ENCODE assay signal across 8 cellular contexts in genomic region chr13:18211752-18212560, GRCh38.
A peak's percentile ranks its signal among the peaks of the same experiment; 100 is the strongest.
DNase-seq lines count a peak whose midpoint lies in the region; ATAC-seq and TF ChIP-seq lines count a peak whose summit lies in the region.
"Not testable (repeated sequence)": the region's sequence is repeated elsewhere in the genome, so short reads cannot be mapped to it uniquely, and the experiment has no call there.

No MANE protein-coding gene starts in this region.

- in situ Hi-C loops in IMR-90 (cut with MboI; ENCODE audit: low sequenced_read_pairs), result not testable (repeated sequence)

- H2BK15ac ChIP-seq in IMR-90 (ENCODE audit: low read depth, low read length), result not testable (repeated sequence)

- H3K27me3 Mint-ChIP-seq in activated CD8-positive, alpha-beta memory T cell treated with anti-CD3 and anti-CD28 coated beads, Interleukin-2, amount 10 ng/mL, durations not matched to agents 7 days and 5 days, result not testable (repeated sequence)

- not testable (repeated sequence) for H3K27ac Mint-ChIP-seq in activated CD8-positive, alpha-beta memory T cell treated with anti-CD3 and anti-CD28 coated beads, Interleukin-2, amount 10 ng/mL, durations not matched to agents 7 days and 5 days; stimulated activated effector memory CD8-positive, alpha-beta T cell treated with anti-CD3 and anti-CD28 coated beads, Interleukin-12 subunit alpha, Interleukin-12 subunit beta, amount 100 ng/mL, for 72 hours

- not testable (repeated sequence) for H2BK20ac ChIP-seq in IMR-90 (ENCODE audit: low read depth, low read length)

- H3K27me3 ChIP-seq in IMR-90 (ENCODE audit: control insufficient read depth, insufficient read depth, low read length), result not testable (repeated sequence)

- BruUV-seq in IMR-90 (replicated peaks; lab: Mats Ljungman, UMichigan), result not testable (repeated sequence)

- not testable (repeated sequence) for H4K91ac ChIP-seq in IMR-90 (ENCODE audit: insufficient read depth, low read depth, low read length)

- POLR2A ChIA-PET in IMR-90 (lab: Charles Lee; ENCODE audit: unreplicated experiment), result not testable (repeated sequence)

- 71% methylated on average over 1 of the region's 5 CpGs; no CpG with 5 or more reads in 1 of the 2 experiments for WGBS in IMR-90 (ENCODE audit: extremely low coverage in 2 of 2, insufficient read length in 1 of 2), 2 experiments

- not testable (repeated sequence) for H2BK120ac ChIP-seq in IMR-90 (ENCODE audit: low read depth, low read length)

- not testable (repeated sequence) for H2AK5ac ChIP-seq in IMR-90 (ENCODE audit: low read depth, low read length)

- not testable (repeated sequence) for H3K56ac ChIP-seq in IMR-90 (ENCODE audit: extremely low read depth, insufficient read depth, low read length)

- not testable (repeated sequence) for H4K5ac ChIP-seq in IMR-90 (ENCODE audit: low read depth, low read length)

- H3K14ac ChIP-seq in IMR-90 (replicated peaks; ENCODE audit: low read depth, low read length), result not testable (repeated sequence)

- DNase-seq in EL (peak; percentile 0), IMR-90 (peak; percentile 1), fibroblast of peridontal ligament (ENCODE audit: extremely low read depth) (peak; percentile 32), mesenteric fat pad (ENCODE audit: low spot score) (peak; percentile 99)
- not testable (repeated sequence) for DNase-seq in activated CD8-positive, alpha-beta memory T cell treated with anti-CD3 and anti-CD28 coated beads, Interleukin-2, amount 10 ng/mL, durations not matched to agents 7 days and 5 days; stimulated activated effector memory CD8-positive, alpha-beta T cell treated with anti-CD3 and anti-CD28 coated beads, Interleukin-12 subunit alpha, Interleukin-12 subunit beta, amount 100 ng/mL, for 72 hours (ENCODE audit: low spot score in 2 of 2)

- not testable (repeated sequence) for H3K18ac ChIP-seq in IMR-90 (ENCODE audit: low read depth, low read length)

- H2BK5ac ChIP-seq in IMR-90 (ENCODE audit: low read depth, low read length, poor library complexity, severe bottlenecking), result not testable (repeated sequence)

- not testable (repeated sequence) for H3K27ac ChIP-seq in IMR-90 (ENCODE audit: insufficient read depth, low read length)

- TF ChIP-seq CTCF in IMR-90 (conservative IDR thresholded peaks at IDR 0.05; ENCODE audit: low read depth, low read length), result not testable (repeated sequence)

- H3K9me3 Mint-ChIP-seq in activated CD8-positive, alpha-beta memory T cell treated with anti-CD3 and anti-CD28 coated beads, Interleukin-2, amount 10 ng/mL, durations not matched to agents 7 days and 5 days (ENCODE audit: low read depth); stimulated activated effector memory CD8-positive, alpha-beta T cell treated with anti-CD3 and anti-CD28 coated beads, Interleukin-12 subunit alpha, Interleukin-12 subunit beta, amount 100 ng/mL, for 72 hours: not testable (repeated sequence)

- H2AK9ac ChIP-seq in IMR-90 (replicated peaks; ENCODE audit: low read depth, low read length, poor library complexity), result not testable (repeated sequence)

- not testable (repeated sequence) for H3K4me3 Mint-ChIP-seq in activated CD8-positive, alpha-beta memory T cell treated with anti-CD3 and anti-CD28 coated beads, Interleukin-2, amount 10 ng/mL, durations not matched to agents 7 days and 5 days; stimulated activated effector memory CD8-positive, alpha-beta T cell treated with anti-CD3 and anti-CD28 coated beads, Interleukin-12 subunit alpha, Interleukin-12 subunit beta, amount 100 ng/mL, for 72 hours

- H3K79me1 ChIP-seq in IMR-90 (ENCODE audit: low read depth in 1 of 2, low read length in 2 of 2), result not testable (repeated sequence)

- dilution Hi-C loops in IMR-90 (cut with HindIII; ENCODE audit: low sequenced_read_pairs, unreplicated experiment), result not testable (repeated sequence)

- H2AFZ ChIP-seq in IMR-90 (replicated peaks; ENCODE audit: low read length, poor library complexity), result not testable (repeated sequence)

- H3K9me3 ChIP-seq in IMR-90 (ENCODE audit: control insufficient read depth, insufficient read depth, low read length), result not testable (repeated sequence)

- not testable (repeated sequence) for H3K4me3 ChIP-seq in IMR-90 (ENCODE audit: insufficient read depth, low read depth, low read length)

- ATAC-seq in GM21423 (IDR thresholded peaks at IDR 0.05; ENCODE audit: unreplicated experiment), result peak; percentile 91
- peak; percentile 88 for ATAC-seq in HG02981 (IDR thresholded peaks at IDR 0.05; ENCODE audit: unreplicated experiment)
- ATAC-seq in IMR-90 (ENCODE audit: low read depth), result peak; percentile 37
- ATAC-seq in activated CD8-positive, alpha-beta memory T cell treated with anti-CD3 and anti-CD28 coated beads, Interleukin-2, amount 10 ng/mL, durations not matched to agents 7 days and 5 days, result peak; percentile 80
- ATAC-seq in stimulated activated effector memory CD8-positive, alpha-beta T cell treated with anti-CD3 and anti-CD28 coated beads, Interleukin-12 subunit alpha, Interleukin-12 subunit beta, amount 100 ng/mL, for 72 hours, result peak; percentile 88

- not testable (repeated sequence) for H4K20me1 ChIP-seq in IMR-90 (ENCODE audit: insufficient read depth, low read length)

- not testable (repeated sequence) for H3K36me3 ChIP-seq in IMR-90 (ENCODE audit: control insufficient read depth, insufficient read depth, low read length)

- not testable (repeated sequence) for H3K23ac ChIP-seq in IMR-90 (ENCODE audit: low read depth, low read length)

- not testable (repeated sequence) for TF ChIP-seq POLR2A in IMR-90 (IDR thresholded peaks at IDR 0.05; ENCODE audit: low read depth, low read length)

- H3K4me2 ChIP-seq in IMR-90 (ENCODE audit: low read depth, low read length), result not testable (repeated sequence)

- not testable (repeated sequence) for H3K9me1 ChIP-seq in IMR-90 (ENCODE audit: insufficient read depth, low read length)

- not testable (repeated sequence) for TF ChIP-seq RAD21 in IMR-90 (IDR thresholded peaks at IDR 0.05; ENCODE audit: low read length)

- H3K9ac ChIP-seq in IMR-90 (ENCODE audit: low read depth, low read length), result not testable (repeated sequence)

- intact Hi-C loops in IMR-90 (cut with micrococcal nuclease), result not testable (repeated sequence)

- not testable (repeated sequence) for H4K8ac ChIP-seq in IMR-90 (ENCODE audit: low read depth in 2 of 2, low read length in 2 of 2)

- CTCF ChIA-PET in IMR-90 (lab: Yijun Ruan, JAX); activated CD8-positive, alpha-beta memory T cell treated with anti-CD3 and anti-CD28 coated beads, Interleukin-2, amount 10 ng/mL, durations not matched to agents 7 days and 5 days (lab: Charles Lee): not testable (repeated sequence)

- not testable (repeated sequence) for H3K4ac ChIP-seq in IMR-90 (ENCODE audit: low read depth, low read length)

- not testable (repeated sequence) for H3K4me1 ChIP-seq in IMR-90 (ENCODE audit: control insufficient read depth, insufficient read depth, low read length)

- not testable (repeated sequence) for H3K4me1 Mint-ChIP-seq in activated CD8-positive, alpha-beta memory T cell treated with anti-CD3 and anti-CD28 coated beads, Interleukin-2, amount 10 ng/mL, durations not matched to agents 7 days and 5 days; stimulated activated effector memory CD8-positive, alpha-beta T cell treated with anti-CD3 and anti-CD28 coated beads, Interleukin-12 subunit alpha, Interleukin-12 subunit beta, amount 100 ng/mL, for 72 hours

- H3K36me3 Mint-ChIP-seq in activated CD8-positive, alpha-beta memory T cell treated with anti-CD3 and anti-CD28 coated beads, Interleukin-2, amount 10 ng/mL, durations not matched to agents 7 days and 5 days; stimulated activated effector memory CD8-positive, alpha-beta T cell treated with anti-CD3 and anti-CD28 coated beads, Interleukin-12 subunit alpha, Interleukin-12 subunit beta, amount 100 ng/mL, for 72 hours: not testable (repeated sequence)

Comparison
In these comparisons a context has a peak if more than half of its experiments do, and no peak if none do; other contexts are left out.
1. ATAC-seq: peak in every context shown above with its lines; median percentile 91 in GM21423; 88 in HG02981; 88 in stimulated activated effector memory CD8-positive, alpha-beta T cell treated with anti-CD3 and anti-CD28 coated beads, Interleukin-12 subunit alpha, Interleukin-12 subunit beta, amount 100 ng/mL, for 72 hours; 80 in activated CD8-positive, alpha-beta memory T cell treated with anti-CD3 and anti-CD28 coated beads, Interleukin-2, amount 10 ng/mL, durations not matched to agents 7 days and 5 days; 37 in IMR-90.